Comparison of ENCODE assay signal across 8 cellular contexts in the genomic region with DNA sequence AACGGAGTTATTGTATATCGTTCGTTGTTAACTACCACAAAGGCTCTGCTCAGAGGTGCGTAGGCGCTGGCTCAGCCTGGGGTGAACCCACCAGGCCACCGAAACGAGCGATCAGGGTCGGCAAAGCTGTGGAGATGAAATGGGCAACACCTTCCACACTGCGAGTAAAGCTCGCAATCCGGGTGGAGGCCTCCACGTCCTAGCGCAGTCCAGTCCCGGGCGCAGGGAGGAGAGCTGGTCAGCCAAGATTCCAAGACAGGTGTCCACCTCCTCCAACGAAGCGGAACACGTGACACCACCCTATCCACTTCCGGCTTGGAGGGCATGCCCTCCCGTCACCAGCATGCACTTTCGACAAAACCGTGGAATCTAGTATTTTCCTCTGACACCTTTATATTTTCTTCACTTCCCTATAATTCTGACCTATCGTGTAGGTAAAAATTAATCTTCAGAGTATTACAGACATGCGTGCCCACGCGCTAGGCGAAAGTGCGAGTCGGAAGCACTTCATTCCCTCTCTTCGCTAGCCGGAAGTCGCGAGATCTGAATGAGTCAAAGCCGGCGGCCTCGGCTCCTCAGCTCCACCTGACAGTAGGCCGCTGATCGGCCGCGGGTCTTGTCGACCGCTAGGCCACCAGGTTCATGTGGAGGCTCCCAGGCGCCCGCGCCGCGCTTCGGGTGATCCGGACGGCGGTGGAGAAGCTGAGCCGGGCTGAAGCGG.
DNase-seq lines count a peak whose midpoint lies in the region; TF ChIP-seq lines count a peak whose summit lies in the region.

PDE12 (plus strand) TSS at position 537 of the 721 bp plus-strand sequence; CDS start at position 643, 106 bp downstream.

- peak within 1 kb of the TSS; percentile 100 for H3K27ac Mint-ChIP-seq in nephron progenitor cell
- H3K27ac Mint-ChIP-seq in stimulated activated naive CD8-positive, alpha-beta T cell treated with anti-CD3 and anti-CD28 coated beads, Interleukin-15, Interleukin-2, amounts not matched to agents 100 ng/mL and 50 ng/mL, for 24 hours: peak within 1 kb of the TSS; percentile 98

- DNase-seq in ELF-1 (ENCODE audit: low read depth, low spot score): peak; percentile 93
- peak; percentile 57 for DNase-seq in GOT3 (lab: John Stamatoyannopoulos, UW)
- peak; percentile 89 for DNase-seq in LNCaP clone FGC (ENCODE audit: low read depth)
- peak; percentile 87 to 89 for DNase-seq in SHP77 (lab: John Stamatoyannopoulos, UW)
- DNase-seq in activated effector memory CD4-positive, alpha-beta T cell treated with Interleukin-2 at 50 U/mL for 16 hours: peak; percentile 76
- peak; percentile 75 for DNase-seq in fibroblast of the conjunctiva (ENCODE audit: low read depth)
- peak; percentile 73 for DNase-seq in nephron progenitor cell

- peak within 1 kb of the TSS; percentile 97 for H3K4me3 Mint-ChIP-seq in nephron progenitor cell
- peak within 1 kb of the TSS; percentile 97 for H3K4me3 Mint-ChIP-seq in stimulated activated naive CD8-positive, alpha-beta T cell treated with anti-CD3 and anti-CD28 coated beads, Interleukin-15, Interleukin-2, amounts not matched to agents 100 ng/mL and 50 ng/mL, for 24 hours

- H3K27me3 Mint-ChIP-seq in nephron progenitor cell (ENCODE audit: low read depth, poor library complexity): peaks cover 7% of the 10 kb centered on the region
- H3K27me3 Mint-ChIP-seq in stimulated activated naive CD8-positive, alpha-beta T cell treated with anti-CD3 and anti-CD28 coated beads, Interleukin-15, Interleukin-2, amounts not matched to agents 100 ng/mL and 50 ng/mL, for 24 hours: no peaks in the 10 kb centered on the region

- peaks cover 44% of the 10 kb centered on the region for H3K4me1 Mint-ChIP-seq in nephron progenitor cell
- peaks cover 48% of the 10 kb centered on the region for H3K4me1 Mint-ChIP-seq in stimulated activated naive CD8-positive, alpha-beta T cell treated with anti-CD3 and anti-CD28 coated beads, Interleukin-15, Interleukin-2, amounts not matched to agents 100 ng/mL and 50 ng/mL, for 24 hours (ENCODE audit: low read depth)

- TF ChIP-seq CTCF in LNCaP clone FGC (IDR thresholded peaks at IDR 0.05; ENCODE audit: control insufficient read depth, extremely low read depth, insufficient read depth) (no peak), nephron progenitor cell (IDR thresholded peaks at IDR 0.05) (no peak)

- H3K9me3 Mint-ChIP-seq in nephron progenitor cell: peaks cover 3% of the 10 kb centered on the region
- no peaks in the 10 kb centered on the region for H3K9me3 Mint-ChIP-seq in stimulated activated naive CD8-positive, alpha-beta T cell treated with anti-CD3 and anti-CD28 coated beads, Interleukin-15, Interleukin-2, amounts not matched to agents 100 ng/mL and 50 ng/mL, for 24 hours

- peak within 1 kb of the TSS; percentile 97 for H3K4me3 ChIP-seq in LNCaP clone FGC (ENCODE audit: low read depth, low read length)

- peaks cover 21% of the 10 kb centered on the region for H3K36me3 Mint-ChIP-seq in nephron progenitor cell (ENCODE audit: low read depth)
- H3K36me3 Mint-ChIP-seq in stimulated activated naive CD8-positive, alpha-beta T cell treated with anti-CD3 and anti-CD28 coated beads, Interleukin-15, Interleukin-2, amounts not matched to agents 100 ng/mL and 50 ng/mL, for 24 hours (ENCODE audit: low read depth): peaks cover 39% of the 10 kb centered on the region

Comparison
In these comparisons a context has a peak if more than half of its experiments do, and no peak if none do; other contexts are left out.
1. Peak in every context shown above with its lines: DNase-seq and H3K4me3 ChIP-seq.